ENCODE assay signal across 1 cellular context in the genomic region with DNA sequence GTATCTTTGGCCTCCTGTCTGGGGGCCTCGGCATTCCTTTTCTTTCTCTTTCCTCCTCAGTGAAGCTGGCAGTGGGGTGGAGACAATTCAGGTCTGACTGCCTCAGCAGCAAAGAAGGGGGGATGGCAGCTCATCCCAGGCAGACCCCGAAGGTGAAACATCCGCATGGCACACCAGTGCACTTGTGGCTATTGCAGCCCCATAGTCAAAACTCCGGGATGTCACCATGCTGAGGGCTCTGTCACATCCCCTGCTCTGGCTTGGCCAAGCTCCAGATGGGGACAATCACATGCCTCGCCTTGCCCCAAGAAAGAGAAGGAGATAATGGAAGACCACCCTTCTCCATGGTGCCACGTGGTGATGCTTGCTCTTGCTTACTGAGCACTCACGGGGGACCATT.
TF ChIP-seq lines count a peak whose summit lies in the region.

No MANE protein-coding gene starts in this region.

TF ChIP-seq in GM12878, 131 proteins besides CTCF, POLR2A, EP300 and RAD21:
- TF ChIP-seq WRNIP1 (IDR thresholded peaks at IDR 0.05; ENCODE audit: borderline replicate concordance, low read depth, low read length) (no peak), NFYA (IDR thresholded peaks at IDR 0.05; ENCODE audit: borderline replicate concordance, low read depth, low read length) (no peak), RAD51 (IDR thresholded peaks at IDR 0.05) (no peak), IKZF1 (conservative IDR thresholded peaks at IDR 0.05) (no peak), ZNF217 (IDR thresholded peaks at IDR 0.05) (no peak), IRF4 (IDR thresholded peaks at IDR 0.05; ENCODE audit: low read depth, low read length) (no peak), CREM (IDR thresholded peaks at IDR 0.05; ENCODE audit: low read depth) (no peak), RELA (IDR thresholded peaks at IDR 0.05; ENCODE audit: borderline replicate concordance, partially characterized antibody) (no peak), ZNF274 (IDR thresholded peaks at IDR 0.05; ENCODE audit: insufficient read depth, insufficient read length) (no peak)
- TF ChIP-seq, protein P1, sequence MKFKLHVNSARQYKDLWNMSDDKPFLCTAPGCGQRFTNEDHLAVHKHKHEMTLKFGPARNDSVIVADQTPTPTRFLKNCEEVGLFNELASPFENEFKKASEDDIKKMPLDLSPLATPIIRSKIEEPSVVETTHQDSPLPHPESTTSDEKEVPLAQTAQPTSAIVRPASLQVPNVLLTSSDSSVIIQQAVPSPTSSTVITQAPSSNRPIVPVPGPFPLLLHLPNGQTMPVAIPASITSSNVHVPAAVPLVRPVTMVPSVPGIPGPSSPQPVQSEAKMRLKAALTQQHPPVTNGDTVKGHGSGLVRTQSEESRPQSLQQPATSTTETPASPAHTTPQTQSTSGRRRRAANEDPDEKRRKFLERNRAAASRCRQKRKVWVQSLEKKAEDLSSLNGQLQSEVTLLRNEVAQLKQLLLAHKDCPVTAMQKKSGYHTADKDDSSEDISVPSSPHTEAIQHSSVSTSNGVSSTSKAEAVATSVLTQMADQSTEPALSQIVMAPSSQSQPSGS (IDR thresholded peaks at IDR 0.05; ENCODE audit: low read length): no peak
